Comparison of ENCODE assay signal across 30 cellular contexts in genomic region chr11:30876656-30877371, GRCh38.
DNase-seq lines count a peak whose midpoint lies in the region; ATAC-seq, FAIRE-seq and TF ChIP-seq lines count a peak whose summit lies in the region.
"Had no signal": no experiment of that assay in that cellular context is flagged by ENCODE, and none has a peak within 500 bp of the region (broad histone marks: within the 10 kb centered on the region; RNA-seq: fewer than 3 reads in every experiment).

No MANE protein-coding gene starts in this region.

- H3K27me3 ChIP-seq in GM23248 (replicated peaks; ENCODE audit: insufficient read depth) (no peaks in the 10 kb centered on the region), endothelial cell of umbilical vein (ENCODE audit: control insufficient read depth in 2 of 2, insufficient read depth in 2 of 2, low read length in 2 of 2) (no peaks in the 10 kb centered on the region)
- H3K27me3 ChIP-seq: dorsolateral prefrontal cortex, testis had no signal

- H3F3A ChIP-seq in GM23248 (ENCODE audit: insufficient read depth) = no peaks in the 10 kb centered on the region

- H3K4me3 Mint-ChIP-seq in natural killer cell = no peak overlapping the region
- H3K4me3 Mint-ChIP-seq: activated naive CD8-positive, alpha-beta T cell treated with anti-CD3 and anti-CD28 coated beads, Interleukin-2, amount 50 U/mL, for 24 hours; activated T-cell treated with anti-CD3 and anti-CD28 coated beads, Interleukin-2, amount 50 U/mL, for 72 hours; immature natural killer cell; naive thymus-derived CD8-positive, alpha-beta T cell; T-helper 17 cell had no signal

- H3K9me2 ChIP-seq in GM23248 (ENCODE audit: insufficient read depth) = no peaks in the 10 kb centered on the region

- WGBS in GM23248 (ENCODE audit: low coverage in 1 of 2, low lambda C conversion rate in 2 of 2, missing lambda C conversion rate in 2 of 2), 2 experiments = 25 to 27% methylated on average over 2 of the region's 2 CpGs

- no peaks in the 10 kb centered on the region for H3K79me2 ChIP-seq in GM23248 (ENCODE audit: insufficient read depth)
- no peaks in the 10 kb centered on the region for H3K79me2 ChIP-seq in endothelial cell of umbilical vein (ENCODE audit: control insufficient read depth, insufficient read depth, low read length)

- FAIRE-seq in endothelial cell of umbilical vein (lab: Jason Lieb, UNC) = no peak
- FAIRE-seq: GM12892, TTC549 had no signal

- H3K9ac ChIP-seq in GM23248 = no peak overlapping the region
- H3K9ac ChIP-seq in endothelial cell of umbilical vein (replicated peaks; ENCODE audit: extremely low read depth, insufficient read depth, low read length) = no peak overlapping the region

- dilution Hi-C loops in endothelial cell of umbilical vein (cut with MboI; ENCODE audit: extremely low pct_ligation_motif_present, low sequenced_read_pairs) = no loop called here

- no TSS peak for BruUV-seq in endothelial cell of umbilical vein (replicated peaks; lab: Mats Ljungman, UMichigan)

- H3K27ac Mint-ChIP-seq in natural killer cell = no peak overlapping the region
- H3K27ac Mint-ChIP-seq: activated naive CD8-positive, alpha-beta T cell treated with anti-CD3 and anti-CD28 coated beads, Interleukin-2, amount 50 U/mL, for 24 hours; activated T-cell treated with anti-CD3 and anti-CD28 coated beads, Interleukin-2, amount 50 U/mL, for 72 hours; immature natural killer cell; naive thymus-derived CD8-positive, alpha-beta T cell; T-helper 17 cell had no signal

- H3K4me1 Mint-ChIP-seq in natural killer cell = no peaks in the 10 kb centered on the region
- H3K4me1 Mint-ChIP-seq: activated naive CD8-positive, alpha-beta T cell treated with anti-CD3 and anti-CD28 coated beads, Interleukin-2, amount 50 U/mL, for 24 hours; immature natural killer cell; naive thymus-derived CD8-positive, alpha-beta T cell; T-helper 17 cell had no signal

- H3K9me3 ChIP-seq in GM23248 (ENCODE audit: low read depth) = no peaks in the 10 kb centered on the region
- H3K9me3 ChIP-seq in endothelial cell of umbilical vein (replicated peaks; ENCODE audit: control insufficient read depth, insufficient read depth, low read length) = no peaks in the 10 kb centered on the region
- H3K9me3 ChIP-seq: testis had no signal

- DNase-seq in GM23248 (peak; percentile 22), NCI-H2227 treated with DMSO at 0.1 percent for 48 hours (lab: John Stamatoyannopoulos, UW) (peak; percentile 48), endothelial cell of umbilical vein (ENCODE audit: low read depth, low spot score) (peak; percentile 35), myocyte (ENCODE audit: low read depth) (peak; percentile 28), natural killer cell (no peak), mucosa of gallbladder (ENCODE audit: low spot score) (no peak), NCI-H226 (no peak)
- DNase-seq: activated CD4-positive, alpha-beta T cell treated with anti-CD3 and anti-CD28 coated beads, Interleukin-2, amount 50 U/mL, for 4 hours; activated naive CD4-positive, alpha-beta T cell; activated naive CD8-positive, alpha-beta T cell treated with anti-CD3 and anti-CD28 coated beads, Interleukin-2, amount 50 U/mL, for 24 hours; activated T-cell treated with anti-CD3 and anti-CD28 coated beads, Interleukin-2, amount 50 U/mL, for 72 hours; C1 segment of cervical spinal cord; cerebellar nuclear complex; COR-L47; dorsolateral prefrontal cortex; immature natural killer cell; IMR-90; midbrain; naive thymus-derived CD8-positive, alpha-beta T cell; NCI-H187; NCI-H524; stimulated activated naive CD8-positive, alpha-beta T cell treated with anti-CD3 and anti-CD28 coated beads, Interleukin-15, Interleukin-2, amounts not matched to agents 100 U/mL and 50 U/mL, for 24 hours; T-helper 17 cell; testis had no signal

- TF ChIP-seq POLR2A in endothelial cell of umbilical vein (IDR thresholded peaks at IDR 0.05; ENCODE audit: low read depth, low read length) = no peak

- H3K36me3 Mint-ChIP-seq in natural killer cell = no peaks in the 10 kb centered on the region
- H3K36me3 Mint-ChIP-seq: immature natural killer cell; naive thymus-derived CD8-positive, alpha-beta T cell had no signal

- TF ChIP-seq CTCF in endothelial cell of umbilical vein (IDR thresholded peaks at IDR 0.05; ENCODE audit: extremely low read depth in 1 of 2, insufficient read depth in 1 of 2, low read depth in 1 of 2, low read length in 2 of 2) = no peak
- no peak for TF ChIP-seq CTCF in natural killer cell (IDR thresholded peaks at IDR 0.05)

- in situ Hi-C loops in GM23248 (cut with MboI) = no loop called here

- no peak overlapping the region for H3K4me2 ChIP-seq in GM23248 (ENCODE audit: unreplicated experiment)
- H3K4me2 ChIP-seq in endothelial cell of umbilical vein (ENCODE audit: insufficient read depth, low read length) = no peak overlapping the region
- H3K4me2 ChIP-seq: smooth muscle cell had no signal

- H4K20me1 ChIP-seq in GM23248 (ENCODE audit: insufficient read depth) (no peaks in the 10 kb centered on the region), endothelial cell of umbilical vein (replicated peaks; ENCODE audit: control insufficient read depth, extremely low read depth, insufficient read depth, low read length) (no peaks in the 10 kb centered on the region)

- no peaks in the 10 kb centered on the region for H3K9me3 Mint-ChIP-seq in natural killer cell
- H3K9me3 Mint-ChIP-seq: activated naive CD8-positive, alpha-beta T cell treated with anti-CD3 and anti-CD28 coated beads, Interleukin-2, amount 50 U/mL, for 24 hours; immature natural killer cell; naive thymus-derived CD8-positive, alpha-beta T cell had no signal

- H2AFZ ChIP-seq in GM23248 = no peak overlapping the region
- H2AFZ ChIP-seq in endothelial cell of umbilical vein (ENCODE audit: low read depth, low read length) = no peak overlapping the region

- H3K27me3 Mint-ChIP-seq in natural killer cell (ENCODE audit: low read depth in 2 of 2) = peaks cover 3 to 7% of the 10 kb centered on the region in 2 donors
- H3K27me3 Mint-ChIP-seq: activated naive CD8-positive, alpha-beta T cell treated with anti-CD3 and anti-CD28 coated beads, Interleukin-2, amount 50 U/mL, for 24 hours had no signal

- no peak overlapping the region for H3K4me3 ChIP-seq in GM23248
- H3K4me3 ChIP-seq in endothelial cell of umbilical vein (replicated peaks in 1 of 3; ENCODE audit: insufficient read depth in 1 of 3, low read depth in 1 of 3, low read length in 3 of 3) = no peak overlapping the region
- H3K4me3 ChIP-seq: dorsolateral prefrontal cortex, smooth muscle cell, testis had no signal

- H3K27ac ChIP-seq in GM23248 = no peak overlapping the region
- H3K27ac ChIP-seq in endothelial cell of umbilical vein (ENCODE audit: insufficient read depth, low read depth, low read length) = no peak overlapping the region
- H3K27ac ChIP-seq: dorsolateral prefrontal cortex, testis had no signal

- H3K36me3 ChIP-seq in GM23248 (ENCODE audit: low read depth) = no peaks in the 10 kb centered on the region
- H3K36me3 ChIP-seq in endothelial cell of umbilical vein (ENCODE audit: control insufficient read depth in 2 of 2, extremely low read depth in 1 of 2, insufficient read depth in 2 of 2, low read length in 2 of 2) = no peaks in the 10 kb centered on the region

- H3K9me1 ChIP-seq in endothelial cell of umbilical vein (replicated peaks; ENCODE audit: control insufficient read depth, extremely low read depth, insufficient read depth, low read length) = no peaks in the 10 kb centered on the region

- CTCF ChIA-PET in endothelial cell of umbilical vein (lab: Charles Lee) = no interaction called here

- POLR2A ChIA-PET in endothelial cell of umbilical vein (lab: Charles Lee) = no interaction called here

- intact Hi-C loops in endothelial cell of umbilical vein (cut with micrococcal nuclease) (loop anchor here (5.0 to 10.0 kb wide), 2 partner anchors 120 to 552 kb away; partner anchors contain the start of gene ARL14EP), natural killer cell (cut with micrococcal nuclease) (no loop called here)

- H3K4me1 ChIP-seq in GM23248 (ENCODE audit: insufficient read depth) (no peaks in the 10 kb centered on the region), endothelial cell of umbilical vein (ENCODE audit: control insufficient read depth, extremely low read depth, insufficient read depth, low read length) (peaks cover 16% of the 10 kb centered on the region)
- H3K4me1 ChIP-seq: testis had no signal

- ATAC-seq in natural killer cell (no peak), GM21529 (IDR thresholded peaks at IDR 0.05; ENCODE audit: unreplicated experiment) (no peak)
- ATAC-seq: activated CD4-positive, CD25-positive, alpha-beta regulatory T cell treated with anti-CD3 and anti-CD28 coated beads, Interleukin-2, amount 50 U/mL, for 24 hours; activated naive CD8-positive, alpha-beta T cell treated with anti-CD3 and anti-CD28 coated beads, Interleukin-2, amount 50 U/mL, for 24 hours; activated T-cell treated with anti-CD3 and anti-CD28 coated beads, Interleukin-2, amount 50 U/mL, for 72 hours; left lobe of liver; naive thymus-derived CD8-positive, alpha-beta T cell; stimulated activated naive CD8-positive, alpha-beta T cell treated with anti-CD3 and anti-CD28 coated beads, Interleukin-15, Interleukin-2, amounts not matched to agents 100 U/mL and 50 U/mL, for 24 hours; T-helper 17 cell had no signal

TF ChIP-seq in endothelial cell of umbilical vein, 7 proteins besides CTCF, POLR2A, EP300 and RAD21:
- TF ChIP-seq FOS (IDR thresholded peaks at IDR 0.05; ENCODE audit: borderline replicate concordance, insufficient read depth, low read length) = no peak
- no peak for TF ChIP-seq MAX (IDR thresholded peaks at IDR 0.05; ENCODE audit: insufficient read depth, insufficient read length)
- no peak for TF ChIP-seq JUN (IDR thresholded peaks at IDR 0.05; ENCODE audit: borderline replicate concordance, insufficient read depth, insufficient read length, low read depth)
- TF ChIP-seq MYC (IDR thresholded peaks at IDR 0.05; ENCODE audit: low read depth, low read length) = no peak
- no peak for TF ChIP-seq POLR2AphosphoS5 (IDR thresholded peaks at IDR 0.05; ENCODE audit: insufficient read depth, low read depth, low read length)
- TF ChIP-seq EZH2 (IDR thresholded peaks at IDR 0.05; ENCODE audit: borderline replicate concordance, low read depth, low read length, severe bottlenecking) = no peak
- no peak for TF ChIP-seq GATA2 (IDR thresholded peaks at IDR 0.05; ENCODE audit: insufficient read depth, insufficient read length, low read depth, low read length)

Comparison
In these comparisons a context has a peak if more than half of its experiments do, and no peak if none do; other contexts are left out.
1. DNase-seq: peak in GM23248 (single experiment), NCI-H2227 treated with DMSO at 0.1 percent for 48 hours (single experiment), endothelial cell of umbilical vein (single experiment) and myocyte (single experiment); none in natural killer cell (single experiment), mucosa of gallbladder (single experiment) and NCI-H226 (single experiment).